Comparison of ENCODE assay signal across 8 cellular contexts in the genomic region with DNA sequence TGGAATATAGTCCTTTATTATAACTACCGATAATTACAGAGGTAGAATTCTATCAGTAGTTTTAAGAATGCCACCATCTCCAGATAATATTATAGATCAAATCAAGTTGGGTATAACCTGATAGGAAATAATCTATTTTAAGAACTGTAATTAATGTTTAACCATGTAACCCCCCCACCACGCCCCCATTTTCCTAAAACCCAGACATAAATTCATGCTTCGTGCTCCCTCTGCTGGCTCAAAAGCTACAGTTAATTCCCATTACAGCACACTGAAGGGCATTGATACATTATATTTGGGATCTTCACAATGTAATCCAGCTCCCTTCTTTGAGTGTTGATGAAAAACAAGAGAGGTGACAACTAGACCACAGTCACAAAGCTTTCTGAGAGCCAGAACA.
DNase-seq lines count a peak whose midpoint lies in the region; ATAC-seq, FAIRE-seq and TF ChIP-seq lines count a peak whose summit lies in the region.

No MANE protein-coding gene starts in this region.

- no peak for FAIRE-seq in RCC 7860 (lab: Jason Lieb, UNC)

- peaks cover 0 to 25% (median 2%) of the 10 kb centered on the region in 4 donors for H3K4me1 ChIP-seq in tibial artery

- DNase-seq in activated CD4-positive, alpha-beta T cell treated with anti-CD3 and anti-CD28 coated beads, Interleukin-2, amount 50 U/mL, for 1 hour, result peak; percentile 9
- no peak for DNase-seq in activated CD4-positive, alpha-beta T cell treated with anti-CD3 and anti-CD28 coated beads, Interleukin-2, amount 50 U/mL, for 4 hours
- DNase-seq in RCC 7860 (ENCODE audit: low spot score) (peak; percentile 15), globus pallidus (ENCODE audit: low spot score) (peak; percentile 70), tibial artery (no peak), activated gamma-delta T cell (lab: John Stamatoyannopoulos, UW) (no peak)
- no peak for DNase-seq in activated CD4-positive, CD25-positive, alpha-beta regulatory T cell (lab: John Stamatoyannopoulos, UW)

- no peak overlapping the region for H3K27ac ChIP-seq in tibial artery

- no peak overlapping the region for H3K4me3 ChIP-seq in tibial artery

- H3K27me3 ChIP-seq in tibial artery, result no peaks in the 10 kb centered on the region

- intact Hi-C loops in tibial artery (cut with DNase I; ENCODE audit: low total_unique reads), result loop anchor here (5.0 kb wide), 1 partner anchor 501 kb away; no protein-coding TSS in a partner anchor

- ATAC-seq in HG03108 (IDR thresholded peaks at IDR 0.05; ENCODE audit: unreplicated experiment), result no peak

- TF ChIP-seq CTCF in tibial artery (IDR thresholded peaks at IDR 0.05), result peak; percentile 43 to 56

- no peaks in the 10 kb centered on the region for H3K9me3 ChIP-seq in tibial artery

- no peaks in the 10 kb centered on the region for H3K36me3 ChIP-seq in tibial artery

Comparison
In these comparisons a context has a peak if more than half of its experiments do, and no peak if none do; other contexts are left out.
1. DNase-seq: peak in activated CD4-positive, alpha-beta T cell treated with anti-CD3 and anti-CD28 coated beads, Interleukin-2, amount 50 U/mL, for 1 hour (single experiment), RCC 7860 (single experiment) and globus pallidus (single experiment); none in activated CD4-positive, alpha-beta T cell treated with anti-CD3 and anti-CD28 coated beads, Interleukin-2, amount 50 U/mL, for 4 hours (0 of 2), tibial artery (0 of 2), activated CD4-positive, CD25-positive, alpha-beta regulatory T cell (0 of 4) and activated gamma-delta T cell (single experiment).